Comparison of ENCODE assay signal across 1 cellular context in the genomic region with DNA sequence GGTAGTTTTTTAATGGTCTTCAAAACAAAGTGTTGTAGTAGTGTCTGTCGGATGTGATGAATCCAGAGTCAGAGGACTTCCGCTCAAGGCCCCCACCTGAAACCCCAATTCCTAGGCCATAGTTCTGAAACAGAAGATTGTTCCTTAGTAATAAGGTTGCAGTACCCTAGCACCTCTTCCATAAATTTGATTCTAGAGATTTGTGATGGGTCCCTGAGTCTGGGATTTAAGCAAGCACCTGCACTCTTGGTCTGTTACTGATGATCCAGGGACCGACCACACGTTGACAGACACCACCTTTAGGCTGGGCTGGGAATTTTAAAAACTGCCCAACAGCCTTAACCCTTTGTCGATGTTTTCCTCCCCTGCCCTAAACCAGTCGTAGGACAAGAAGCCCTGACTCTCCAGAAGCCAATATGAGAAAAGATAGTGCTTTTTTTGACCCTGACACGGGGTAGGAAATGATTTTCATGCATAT.
A peak's percentile ranks its signal among the peaks of the same experiment; 100 is the strongest.
TF ChIP-seq lines count a peak whose summit lies in the region.

No MANE protein-coding gene starts in this region.

TF ChIP-seq in K562, 482 proteins besides CTCF, POLR2A, EP300 and RAD21 (continued from another document and continues in another):
- TF ChIP-seq, protein P1, sequence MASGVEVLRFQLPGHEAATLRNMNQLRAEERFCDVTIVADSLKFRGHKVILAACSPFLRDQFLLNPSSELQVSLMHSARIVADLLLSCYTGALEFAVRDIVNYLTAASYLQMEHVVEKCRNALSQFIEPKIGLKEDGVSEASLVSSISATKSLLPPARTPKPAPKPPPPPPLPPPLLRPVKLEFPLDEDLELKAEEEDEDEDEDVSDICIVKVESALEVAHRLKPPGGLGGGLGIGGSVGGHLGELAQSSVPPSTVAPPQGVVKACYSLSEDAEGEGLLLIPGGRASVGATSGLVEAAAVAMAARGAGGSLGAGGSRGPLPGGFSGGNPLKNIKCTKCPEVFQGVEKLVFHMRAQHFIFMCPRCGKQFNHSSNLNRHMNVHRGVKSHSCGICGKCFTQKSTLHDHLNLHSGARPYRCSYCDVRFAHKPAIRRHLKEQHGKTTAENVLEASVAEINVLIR (CRISPR knock-in tag; IDR thresholded peaks at IDR 0.05), result no peak
- no peak for TF ChIP-seq ZNF324 (CRISPR knock-in tag; IDR thresholded peaks at IDR 0.05)
- no peak for TF ChIP-seq ZBTB5 (IDR thresholded peaks at IDR 0.05)
- TF ChIP-seq PRPF4 (IDR thresholded peaks at IDR 0.05; ENCODE audit: insufficient read depth, low read depth, low read length, poor library complexity, severe bottlenecking), result no peak
- no peak for TF ChIP-seq PHTF2 (CRISPR knock-in tag; IDR thresholded peaks at IDR 0.05)
- no peak for TF ChIP-seq ZNF280B (CRISPR knock-in tag; IDR thresholded peaks at IDR 0.05)
- TF ChIP-seq, protein P2, sequence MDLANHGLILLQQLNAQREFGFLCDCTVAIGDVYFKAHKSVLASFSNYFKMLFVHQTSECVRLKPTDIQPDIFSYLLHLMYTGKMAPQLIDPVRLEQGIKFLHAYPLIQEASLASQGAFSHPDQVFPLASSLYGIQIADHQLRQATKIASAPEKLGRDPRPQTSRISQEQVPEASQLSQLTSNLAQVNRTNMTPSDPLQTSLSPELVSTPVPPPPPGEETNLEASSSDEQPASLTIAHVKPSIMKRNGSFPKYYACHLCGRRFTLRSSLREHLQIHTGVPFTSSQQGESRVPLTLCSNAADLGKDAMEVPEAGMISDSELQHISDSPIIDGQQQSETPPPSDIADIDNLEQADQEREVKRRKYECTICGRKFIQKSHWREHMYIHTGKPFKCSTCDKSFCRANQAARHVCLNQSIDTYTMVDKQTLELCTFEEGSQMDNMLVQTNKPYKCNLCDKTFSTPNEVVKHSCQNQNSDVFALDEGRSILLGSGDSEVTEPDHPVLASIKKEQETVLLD (IDR thresholded peaks at IDR 0.05), result 0 out of 2 replicates have a peak, but pooled peaks have one; percentile 16
- peak in 1 of 2 experiments; percentile 23; a peak in 1 of 4 replicates for TF ChIP-seq ARNT (IDR thresholded peaks at IDR 0.05)
- TF ChIP-seq ADNP (tag; IDR thresholded peaks at IDR 0.05), result no peak
- TF ChIP-seq E2F5 (CRISPR knock-in tag; IDR thresholded peaks at IDR 0.05), result no peak
- no peak for TF ChIP-seq GABPB2 (CRISPR knock-in tag; conservative IDR thresholded peaks at IDR 0.05)
- TF ChIP-seq GTF2A2 (tag; IDR thresholded peaks at IDR 0.05), result no peak
- TF ChIP-seq, protein P3, sequence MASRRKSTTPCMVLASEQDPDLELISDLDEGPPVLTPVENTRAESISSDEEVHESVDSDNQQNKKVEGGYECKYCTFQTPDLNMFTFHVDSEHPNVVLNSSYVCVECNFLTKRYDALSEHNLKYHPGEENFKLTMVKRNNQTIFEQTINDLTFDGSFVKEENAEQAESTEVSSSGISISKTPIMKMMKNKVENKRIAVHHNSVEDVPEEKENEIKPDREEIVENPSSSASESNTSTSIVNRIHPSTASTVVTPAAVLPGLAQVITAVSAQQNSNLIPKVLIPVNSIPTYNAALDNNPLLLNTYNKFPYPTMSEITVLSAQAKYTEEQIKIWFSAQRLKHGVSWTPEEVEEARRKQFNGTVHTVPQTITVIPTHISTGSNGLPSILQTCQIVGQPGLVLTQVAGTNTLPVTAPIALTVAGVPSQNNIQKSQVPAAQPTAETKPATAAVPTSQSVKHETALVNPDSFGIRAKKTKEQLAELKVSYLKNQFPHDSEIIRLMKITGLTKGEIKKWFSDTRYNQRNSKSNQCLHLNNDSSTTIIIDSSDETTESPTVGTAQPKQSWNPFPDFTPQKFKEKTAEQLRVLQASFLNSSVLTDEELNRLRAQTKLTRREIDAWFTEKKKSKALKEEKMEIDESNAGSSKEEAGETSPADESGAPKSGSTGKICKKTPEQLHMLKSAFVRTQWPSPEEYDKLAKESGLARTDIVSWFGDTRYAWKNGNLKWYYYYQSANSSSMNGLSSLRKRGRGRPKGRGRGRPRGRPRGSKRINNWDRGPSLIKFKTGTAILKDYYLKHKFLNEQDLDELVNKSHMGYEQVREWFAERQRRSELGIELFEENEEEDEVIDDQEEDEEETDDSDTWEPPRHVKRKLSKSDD (conservative IDR thresholded peaks at IDR 0.05; ENCODE audit: low read length), result no peak
- no peak for TF ChIP-seq ARID3A (IDR thresholded peaks at IDR 0.05; ENCODE audit: borderline replicate concordance, low read depth, low read length)
- TF ChIP-seq MNT (conservative IDR thresholded peaks at IDR 0.05), result 0 out of 4 replicates have a peak, but pooled peaks of 1 of the 2 experiments have one; percentile 42
- no peak for TF ChIP-seq ZSCAN32 (CRISPR knock-in tag; IDR thresholded peaks at IDR 0.05)
- TF ChIP-seq, protein P4, sequence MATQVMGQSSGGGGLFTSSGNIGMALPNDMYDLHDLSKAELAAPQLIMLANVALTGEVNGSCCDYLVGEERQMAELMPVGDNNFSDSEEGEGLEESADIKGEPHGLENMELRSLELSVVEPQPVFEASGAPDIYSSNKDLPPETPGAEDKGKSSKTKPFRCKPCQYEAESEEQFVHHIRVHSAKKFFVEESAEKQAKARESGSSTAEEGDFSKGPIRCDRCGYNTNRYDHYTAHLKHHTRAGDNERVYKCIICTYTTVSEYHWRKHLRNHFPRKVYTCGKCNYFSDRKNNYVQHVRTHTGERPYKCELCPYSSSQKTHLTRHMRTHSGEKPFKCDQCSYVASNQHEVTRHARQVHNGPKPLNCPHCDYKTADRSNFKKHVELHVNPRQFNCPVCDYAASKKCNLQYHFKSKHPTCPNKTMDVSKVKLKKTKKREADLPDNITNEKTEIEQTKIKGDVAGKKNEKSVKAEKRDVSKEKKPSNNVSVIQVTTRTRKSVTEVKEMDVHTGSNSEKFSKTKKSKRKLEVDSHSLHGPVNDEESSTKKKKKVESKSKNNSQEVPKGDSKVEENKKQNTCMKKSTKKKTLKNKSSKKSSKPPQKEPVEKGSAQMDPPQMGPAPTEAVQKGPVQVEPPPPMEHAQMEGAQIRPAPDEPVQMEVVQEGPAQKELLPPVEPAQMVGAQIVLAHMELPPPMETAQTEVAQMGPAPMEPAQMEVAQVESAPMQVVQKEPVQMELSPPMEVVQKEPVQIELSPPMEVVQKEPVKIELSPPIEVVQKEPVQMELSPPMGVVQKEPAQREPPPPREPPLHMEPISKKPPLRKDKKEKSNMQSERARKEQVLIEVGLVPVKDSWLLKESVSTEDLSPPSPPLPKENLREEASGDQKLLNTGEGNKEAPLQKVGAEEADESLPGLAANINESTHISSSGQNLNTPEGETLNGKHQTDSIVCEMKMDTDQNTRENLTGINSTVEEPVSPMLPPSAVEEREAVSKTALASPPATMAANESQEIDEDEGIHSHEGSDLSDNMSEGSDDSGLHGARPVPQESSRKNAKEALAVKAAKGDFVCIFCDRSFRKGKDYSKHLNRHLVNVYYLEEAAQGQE (CRISPR knock-in tag; IDR thresholded peaks at IDR 0.05; ENCODE audit: low read depth), result 0 out of 2 replicates have a peak, but pooled peaks have one; percentile 15
- TF ChIP-seq SMARCC2 (IDR thresholded peaks at IDR 0.05; ENCODE audit: low read depth), result peak; percentile 26; the same call in 1 of the 2 replicates
- no peak for TF ChIP-seq MEF2A (IDR thresholded peaks at IDR 0.05; ENCODE audit: control insufficient read depth, low read depth, low read length)
- TF ChIP-seq PRMT5 (CRISPR knock-in tag; IDR thresholded peaks at IDR 0.05), result no peak
- TF ChIP-seq FOS (IDR thresholded peaks at IDR 0.05; ENCODE audit: extremely low read depth, insufficient read length), result no peak
- TF ChIP-seq KLF13 (tag; IDR thresholded peaks at IDR 0.05; ENCODE audit: borderline replicate concordance, low read depth), result no peak
- no peak for TF ChIP-seq ZNF518B (CRISPR knock-in tag; IDR thresholded peaks at IDR 0.05)
- TF ChIP-seq ZNF12 (CRISPR knock-in tag; IDR thresholded peaks at IDR 0.05), result 0 out of 2 replicates have a peak, but pooled peaks have one; percentile 45
- peak; percentile 58 for TF ChIP-seq L3MBTL2 (IDR thresholded peaks at IDR 0.05)
- TF ChIP-seq ETV6 (IDR thresholded peaks at IDR 0.05; ENCODE audit: borderline replicate concordance in 1 of 2, low read depth in 2 of 2, low read length in 1 of 2), result 0 out of 4 replicates have a peak, but pooled peaks of 1 of the 2 experiments have one; percentile 28
- no peak for TF ChIP-seq ETV6 (CRISPR knock-in tag; IDR thresholded peaks at IDR 0.05; ENCODE audit: borderline replicate concordance)
- peak; percentile 48 for TF ChIP-seq CTBP1 (IDR thresholded peaks at IDR 0.05; ENCODE audit: borderline replicate concordance)
- peak; percentile 31; the same call in 1 of the 2 replicates for TF ChIP-seq MYC (IDR thresholded peaks at IDR 0.05; ENCODE audit: low read depth, low read length)
- no peak for TF ChIP-seq MYC (CRISPR knock-in tag; IDR thresholded peaks at IDR 0.05; ENCODE audit: borderline replicate concordance, low read depth)
- TF ChIP-seq NBN (IDR thresholded peaks at IDR 0.05; ENCODE audit: low read depth), result no peak
